ENCODE assay signal across 10 cellular contexts in the genomic region with DNA sequence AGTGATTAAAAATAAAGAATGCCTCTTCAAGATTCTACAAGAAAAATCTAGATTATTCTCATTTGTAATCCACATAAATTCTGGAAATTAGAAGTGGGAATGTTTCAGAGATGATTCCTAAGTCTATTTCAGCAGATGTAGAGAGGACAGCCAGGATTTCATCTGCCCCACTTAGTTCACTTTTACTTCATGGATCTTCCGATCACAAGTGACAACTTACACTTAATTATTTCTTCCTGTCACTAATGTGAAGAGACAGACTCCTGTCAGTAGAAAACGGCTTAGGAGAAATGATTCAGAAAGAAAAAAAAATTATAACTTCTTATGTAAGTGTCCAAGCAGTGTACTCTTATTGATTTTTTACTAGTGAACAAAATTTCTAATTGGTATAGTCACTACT.
"Had no signal": no experiment of that assay in that cellular context is flagged by ENCODE, and none has a peak within 500 bp of the region (broad histone marks: within the 10 kb centered on the region; RNA-seq: fewer than 3 reads in every experiment).

No MANE protein-coding gene starts in this region.

- FAIRE-seq: H1, H54 had no signal

- DNase-seq: GM23248, GOT3, H7, H9, HCEC 1CT, HFFc6 had no signal

- H3K27ac ChIP-seq: GM23248 had no signal

- H3K36me3 ChIP-seq: HAP-1 had no signal

- H3K9me3 ChIP-seq: HAP-1 had no signal

- H3K4me3 ChIP-seq: GM23248, GM23338, HAP-1 had no signal

- H3K4me2 ChIP-seq: GM23338 had no signal

- H3K9ac ChIP-seq: GM23248 had no signal

- H2AFZ ChIP-seq: GM23248, GM23338 had no signal
